Comparison of ENCODE assay signal across 8 cellular contexts in the genomic region with DNA sequence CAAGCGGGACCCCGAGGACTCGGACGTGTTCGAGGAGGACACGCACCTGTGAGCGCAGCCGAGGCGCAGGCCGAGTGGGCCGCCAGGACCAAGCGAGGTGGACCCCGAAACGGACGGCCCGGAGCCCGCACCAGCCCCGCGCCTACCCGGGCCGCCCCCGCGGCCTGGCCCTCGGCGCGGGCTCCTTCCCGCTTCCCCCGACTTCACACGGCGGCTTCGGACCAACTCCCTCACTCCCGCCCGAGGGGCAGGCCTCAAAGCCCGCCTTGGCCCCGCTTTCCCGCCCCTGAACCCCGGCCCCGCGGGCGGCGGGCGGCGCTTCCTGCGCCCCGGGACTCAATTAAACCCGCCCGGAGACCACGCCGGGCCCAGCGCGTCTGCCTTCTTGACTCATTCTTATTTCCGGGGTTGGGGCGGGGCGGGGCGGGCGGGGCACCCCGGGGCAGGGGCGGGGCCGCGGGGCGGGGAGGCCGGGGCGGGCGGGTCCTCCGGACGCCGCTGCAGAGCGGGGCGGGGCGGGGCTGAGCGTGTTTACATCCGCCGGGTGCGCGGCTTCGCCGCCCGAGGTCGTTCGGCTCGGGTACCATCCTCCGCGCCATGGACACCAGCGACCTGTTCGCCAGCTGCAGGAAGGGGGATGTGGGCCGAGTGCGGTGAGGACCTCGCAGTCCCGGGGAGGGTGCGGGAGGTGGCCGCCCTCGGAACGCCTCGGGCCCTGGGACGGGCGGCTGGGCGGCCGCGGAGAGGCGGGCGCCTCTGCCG. TPM values are rescaled to one million over a fixed set of nuclear protein-coding genes. Genes with fewer than 3 reads are reported as not detected.
A peak's percentile ranks its signal among the peaks of the same experiment; 100 is the strongest.
DNase-seq lines count a peak whose midpoint lies in the region; ATAC-seq, FAIRE-seq and TF ChIP-seq lines count a peak whose summit lies in the region.

A gene (plus strand): TSS at position 524 of the 762 bp plus-strand sequence. CDS start 74 bp downstream, at position 598.

- no peaks in the 10 kb centered on the region for H3K9me3 ChIP-seq in keratinocyte (ENCODE audit: control insufficient read depth, low read depth, low read length)

- H3K9me1 ChIP-seq in keratinocyte (ENCODE audit: control insufficient read depth, extremely low read depth, insufficient read depth, low read length), result no peaks in the 10 kb centered on the region

- dilution Hi-C loops in keratinocyte (cut with MboI; ENCODE audit: extremely low pct_ligation_motif_present, low sequenced_read_pairs), result no loop called here

- peak within 1 kb of the TSS; percentile 76 for H3K27ac ChIP-seq in keratinocyte (ENCODE audit: control insufficient read depth, insufficient read depth, low read length)

- H3K79me2 ChIP-seq in keratinocyte (ENCODE audit: control insufficient read depth, insufficient read depth, low read length), result no peaks in the 10 kb centered on the region

- peak; percentile 85 for DNase-seq in NCI-H1436 (lab: John Stamatoyannopoulos, UW)
- DNase-seq in NCI-H1436 treated with DMSO at 0.1 percent for 48 hours (lab: John Stamatoyannopoulos, UW), result no peak
- peak; percentile 86 for DNase-seq in NCI-H2196 treated with DMSO at 0.1 percent for 48 hours (lab: John Stamatoyannopoulos, UW; ENCODE audit: unreplicated experiment)
- DNase-seq in activated CD4-positive, CD25-positive, alpha-beta regulatory T cell (lab: John Stamatoyannopoulos, UW), result peak; percentile 68 to 92 (median 83)
- DNase-seq in cardiac fibroblast (ENCODE audit: low read depth in 2 of 2), result peak; percentile 72 to 79
- DNase-seq in keratinocyte (ENCODE audit: low read depth, low spot score), result no peak
- DNase-seq in stimulated activated CD4-positive, alpha-beta T cell treated with anti-CD3 and anti-CD28 coated beads, Interleukin-15, amount 100 ng/mL, for 24 hours, result peak; percentile 91

- H3K4me1 ChIP-seq in keratinocyte (ENCODE audit: control insufficient read depth, extremely low read depth, insufficient read depth, low read length), result peaks cover 26% of the 10 kb centered on the region

- no peak for FAIRE-seq in keratinocyte (lab: Jason Lieb, UNC)

- H3K4me2 ChIP-seq in keratinocyte (ENCODE audit: control insufficient read depth, extremely low read depth, insufficient read depth, low read depth, low read length), result peak within 1 kb of the TSS; percentile 85

- peak within 1 kb of the TSS; percentile 86 for H2AFZ ChIP-seq in keratinocyte (ENCODE audit: control insufficient read depth, low read length)

- peak; percentile 56 for ATAC-seq in HG03025 (IDR thresholded peaks at IDR 0.05; ENCODE audit: low FRiP score, unreplicated experiment)

- peak within 1 kb of the TSS; percentile 76 to 87 for H3K4me3 ChIP-seq in cardiac fibroblast (replicated peaks in 1 of 2; ENCODE audit: low read depth in 2 of 2, low read length in 2 of 2)
- H3K4me3 ChIP-seq in keratinocyte (ENCODE audit: control insufficient read depth in 2 of 3, extremely low read depth in 1 of 3, insufficient read depth in 2 of 3, low read depth in 1 of 3, low read length in 3 of 3), result peak within 1 kb of the TSS; percentile 66 to 85 (median 73)

- H3K36me3 ChIP-seq in keratinocyte (ENCODE audit: control insufficient read depth in 2 of 2, extremely low read depth in 1 of 2, insufficient read depth in 2 of 2, low read length in 2 of 2), result peaks cover 0 to 6% of the 10 kb centered on the region in 2 experiments

- TF ChIP-seq CTCF in cardiac fibroblast (IDR thresholded peaks at IDR 0.05; ENCODE audit: low read depth, low read length) (no peak), keratinocyte (optimal IDR thresholded peaks at IDR 0.05 in 1 of 3, IDR thresholded peaks at IDR 0.05 in 1 of 3, conservative IDR thresholded peaks at IDR 0.05 in 1 of 3; ENCODE audit: extremely low read depth in 1 of 3, insufficient read depth in 2 of 3, low read length in 3 of 3) (no peak)

- H4K20me1 ChIP-seq in keratinocyte (ENCODE audit: control insufficient read depth, extremely low read depth, insufficient read depth, low read length), result no peaks in the 10 kb centered on the region

- no peaks in the 10 kb centered on the region for H3K27me3 ChIP-seq in keratinocyte (ENCODE audit: control insufficient read depth, extremely low read depth, insufficient read depth, low read length)

- H3K9ac ChIP-seq in keratinocyte (ENCODE audit: control insufficient read depth, extremely low read depth, insufficient read depth, low read length), result peak within 1 kb of the TSS; percentile 81

RNA-seq across cellular contexts. Expression of the gene that starts here (rescaled TPM):
- 11.6 to 15.2 TPM (median 13.7 TPM) in 3 replicates for polyA plus RNA-seq in keratinocyte
- 7.0 TPM for polyA plus RNA-seq in keratinocyte (2011; ENCODE audit: low read depth)
- 5.4 and 12.1 TPM in 2 replicates for polyA plus RNA-seq in keratinocyte (2011; cell fraction: cytosol; rRNA removed)
- 34.4 and 39.2 TPM in 2 replicates for polyA plus RNA-seq in keratinocyte (2011; cell fraction: nucleus; rRNA removed)
- polyA plus RNA-seq in keratinocyte (2012; ENCODE audit: low replicate concordance), result 11.3 and 11.7 TPM in 2 replicates
- 12.9 to 26.2 TPM (median 19.6 TPM) in 3 replicates for polyA minus RNA-seq in keratinocyte
- polyA minus RNA-seq in keratinocyte (2011; cell fraction: cytosol; rRNA and poly(A)+ RNA removed), result 18.6 TPM
- polyA minus RNA-seq in keratinocyte (2011; cell fraction: nucleus; rRNA and poly(A)+ RNA removed), result 8.8 and 11.6 TPM in 2 replicates

Comparison
In these comparisons a context has a peak if more than half of its experiments do, and no peak if none do; other contexts are left out.
1. DNase-seq: peak in NCI-H1436 (single experiment), NCI-H2196 treated with DMSO at 0.1 percent for 48 hours (single experiment), activated CD4-positive, CD25-positive, alpha-beta regulatory T cell (4 of 4), cardiac fibroblast (2 of 2) and stimulated activated CD4-positive, alpha-beta T cell treated with anti-CD3 and anti-CD28 coated beads, Interleukin-15, amount 100 ng/mL, for 24 hours (single experiment); none in NCI-H1436 treated with DMSO at 0.1 percent for 48 hours (single experiment) and keratinocyte (single experiment).